In genomic region chr5:78555870-78556269, GRCh38 we compare ENCODE assay signal across 17 cellular contexts.
"Had no signal": no experiment of that assay in that cellular context is flagged by ENCODE, and none has a peak within 500 bp of the region (broad histone marks: within the 10 kb centered on the region; RNA-seq: fewer than 3 reads in every experiment).

No MANE protein-coding gene starts in this region.

- H3K9me3 ChIP-seq: adrenal gland had no signal

- DNase-seq: activated B cell treated with CpG ODN at 0.5 μM for 24 hours; activated CD4-positive, alpha-beta memory T cell treated with anti-CD3 and anti-CD28 coated beads for 36 hours; activated CD4-positive, alpha-beta T cell treated with anti-CD3 and anti-CD28 coated beads for 4 hours; activated gamma-delta T cell treated with Interleukin-2 at 50 U/mL for 16 hours; activated T-cell treated with anti-CD3 and anti-CD28 coated beads for 4 hours; dorsolateral prefrontal cortex; foreskin keratinocyte; glutamatergic neuron; hippocampal formation; left colon; midbrain; retina; stimulated activated naive CD4-positive, alpha-beta T cell had no signal

- H3K4me3 Mint-ChIP-seq: activated B cell treated with CpG ODN at 0.5 μM for 24 hours; activated CD4-positive, alpha-beta memory T cell treated with anti-CD3 and anti-CD28 coated beads for 36 hours; activated T-helper 1 cell treated with anti-CD3 and anti-CD28 coated beads, Interleukin-12 subunit alpha, Interleukin-12 subunit beta, Interleukin-2, Interleukin-4 antibody, amounts not matched to agents 30 ng/mL and 10 ng/mL and 1 ng/mL, durations not matched to agents 14 hours and 24 hours and 36 hours had no signal

- ATAC-seq: activated naive CD4-positive, alpha-beta T cell treated with anti-CD3 and anti-CD28 coated beads, Interleukin-2, amount 50 U/mL, for 72 hours; foreskin keratinocyte; left colon had no signal

- H3K27me3 ChIP-seq: adrenal gland, dorsolateral prefrontal cortex, foreskin keratinocyte had no signal

- H3K36me3 ChIP-seq: adrenal gland had no signal

- H3K4me3 ChIP-seq: adrenal gland, dorsolateral prefrontal cortex, lung had no signal

- H3K27ac ChIP-seq: adrenal gland, foreskin keratinocyte had no signal

- H3K9me3 Mint-ChIP-seq: activated B cell treated with CpG ODN at 0.5 μM for 24 hours; activated CD4-positive, alpha-beta memory T cell treated with anti-CD3 and anti-CD28 coated beads for 36 hours; activated naive CD4-positive, alpha-beta T cell treated with anti-CD3 and anti-CD28 coated beads, Interleukin-2, amount 50 U/mL, for 72 hours; activated T-helper 1 cell treated with anti-CD3 and anti-CD28 coated beads, Interleukin-12 subunit alpha, Interleukin-12 subunit beta, Interleukin-2, Interleukin-4 antibody, amounts not matched to agents 30 ng/mL and 10 ng/mL and 1 ng/mL, durations not matched to agents 14 hours and 24 hours and 36 hours had no signal

- H3K27ac Mint-ChIP-seq: activated CD4-positive, alpha-beta memory T cell treated with anti-CD3 and anti-CD28 coated beads for 36 hours; activated T-helper 1 cell treated with anti-CD3 and anti-CD28 coated beads, Interleukin-12 subunit alpha, Interleukin-12 subunit beta, Interleukin-2, Interleukin-4 antibody, amounts not matched to agents 30 ng/mL and 10 ng/mL and 1 ng/mL, durations not matched to agents 14 hours and 24 hours and 36 hours had no signal

- H3K27me3 Mint-ChIP-seq: activated B cell treated with CpG ODN at 0.5 μM for 24 hours had no signal
